Comparison of ENCODE assay signal across 1 cellular context in genomic region chr6:28838289-28838633, GRCh38.
TF ChIP-seq lines count a peak whose summit lies in the region.

No MANE protein-coding gene starts in this region.

TF ChIP-seq in K562, 482 proteins besides CTCF, POLR2A, EP300 and RAD21 (continued from another document):
- TF ChIP-seq POLR2AphosphoS2 (IDR thresholded peaks at IDR 0.05; ENCODE audit: low read length) (peak; percentile 77), ZNF76 (CRISPR knock-in tag; IDR thresholded peaks at IDR 0.05; ENCODE audit: borderline replicate concordance) (no peak), ZNF584 (CRISPR knock-in tag; IDR thresholded peaks at IDR 0.05; ENCODE audit: low read depth) (peak; percentile 67; the same call in 1 of the 2 replicates), ZNF589 (CRISPR knock-in tag; IDR thresholded peaks at IDR 0.05; ENCODE audit: low read depth) (peak; percentile 55; the same call in 1 of the 2 replicates), ZC3H8 (IDR thresholded peaks at IDR 0.05) (no peak), HNRNPL (IDR thresholded peaks at IDR 0.05; ENCODE audit: low read depth, low read length) (no peak), POLR3G (IDR thresholded peaks at IDR 0.05; ENCODE audit: extremely low read depth, insufficient read length, insufficient replicate concordance) (peak; percentile 68), NFIX (CRISPR knock-in tag; IDR thresholded peaks at IDR 0.05; ENCODE audit: low read depth) (0 out of 2 replicates have a peak, but pooled peaks have one; percentile 10), MCM7 (IDR thresholded peaks at IDR 0.05) (no peak), ILK (tag; IDR thresholded peaks at IDR 0.05; ENCODE audit: borderline replicate concordance, low read depth) (0 out of 2 replicates have a peak, but pooled peaks have one; percentile 34), THRB (CRISPR knock-in tag; conservative IDR thresholded peaks at IDR 0.05) (peak; percentile 30; the same call in 1 of the 2 replicates), NFATC3 (IDR thresholded peaks at IDR 0.05) (peak; percentile 81), GATAD2B (IDR thresholded peaks at IDR 0.05; ENCODE audit: borderline replicate concordance) (0 out of 2 replicates have a peak, but pooled peaks have one; percentile 87), MECOM (CRISPR knock-in tag; IDR thresholded peaks at IDR 0.05) (peak; percentile 63; the same call in 1 of the 2 replicates), DACH1 (IDR thresholded peaks at IDR 0.05; ENCODE audit: partially characterized antibody) (no peak), FOXA3 (CRISPR knock-in tag; conservative IDR thresholded peaks at IDR 0.05 in 1 of 2, IDR thresholded peaks at IDR 0.05 in 1 of 2) (0 out of 4 replicates have a peak, but pooled peaks of 1 of the 2 experiments have one; percentile 64), IRF1 (CRISPR knock-in tag; IDR thresholded peaks at IDR 0.05; ENCODE audit: borderline replicate concordance) (no peak), ZBTB12 (CRISPR knock-in tag; IDR thresholded peaks at IDR 0.05) (peak; percentile 41; the same call in 1 of the 2 replicates), CUX1 (CRISPR knock-in tag; IDR thresholded peaks at IDR 0.05) (0 out of 2 replicates have a peak, but pooled peaks have one; percentile 60), NR2C2 (CRISPR knock-in tag; IDR thresholded peaks at IDR 0.05) (no peak), NR2C2 (tag; IDR thresholded peaks at IDR 0.05) (peak; percentile 29; the same call in 1 of the 2 replicates), ZNF75A (CRISPR knock-in tag; IDR thresholded peaks at IDR 0.05) (no peak), SRSF9 (IDR thresholded peaks at IDR 0.05; ENCODE audit: borderline replicate concordance, low read depth, low read length) (no peak), BCOR (IDR thresholded peaks at IDR 0.05) (peak; percentile 7; the same call in 1 of the 2 replicates), SNAPC5 (CRISPR knock-in tag; IDR thresholded peaks at IDR 0.05) (no peak), BRCA1 (IDR thresholded peaks at IDR 0.05) (no peak), BRCA1 (CRISPR knock-in tag; IDR thresholded peaks at IDR 0.05) (no peak), MXI1 (IDR thresholded peaks at IDR 0.05; ENCODE audit: low read depth, low read length) (peak; percentile 42; the same call in 1 of the 2 replicates), TRIM24 (IDR thresholded peaks at IDR 0.05) (peak in 1 of 2 experiments; percentile 26; a peak in 2 of 4 replicates), FOSL1 (tag; conservative IDR thresholded peaks at IDR 0.05) (no peak; the same call in 1 of the 2 replicates), NFIC (IDR thresholded peaks at IDR 0.05) (peak; percentile 80), POLR2H (tag; IDR thresholded peaks at IDR 0.05; ENCODE audit: low read depth) (peak; percentile 100), KLF6 (CRISPR knock-in tag; IDR thresholded peaks at IDR 0.05; ENCODE audit: borderline replicate concordance) (0 out of 2 replicates have a peak, but pooled peaks have one; percentile 52), FOXP1 (CRISPR knock-in tag; IDR thresholded peaks at IDR 0.05) (peak; percentile 91; the same call in 1 of the 2 replicates), DLX4 (CRISPR knock-in tag; IDR thresholded peaks at IDR 0.05) (no peak), SLC30A9 (CRISPR knock-in tag; IDR thresholded peaks at IDR 0.05) (no peak), AFF1 (IDR thresholded peaks at IDR 0.05; ENCODE audit: low read depth in 1 of 2, partially characterized antibody in 2 of 2) (peak in 1 of 2 experiments; percentile 79), SETDB1 (IDR thresholded peaks at IDR 0.05; ENCODE audit: low read length) (no peak), CEBPB (tag; IDR thresholded peaks at IDR 0.05) (peak; percentile 47; the same call in 1 of the 2 replicates), ZFX (CRISPR knock-in tag; IDR thresholded peaks at IDR 0.05) (peak; percentile 52; the same call in 1 of the 2 replicates), NONO (IDR thresholded peaks at IDR 0.05; ENCODE audit: low read depth in 2 of 2, low read length in 1 of 2) (no peak), TAF9B (IDR thresholded peaks at IDR 0.05; ENCODE audit: partially characterized antibody) (peak; percentile 8), GTF3C2 (IDR thresholded peaks at IDR 0.05; ENCODE audit: borderline replicate concordance, extremely low read depth, insufficient read length) (peak; percentile 79), EP400 (IDR thresholded peaks at IDR 0.05) (peak; percentile 67)
